Comparison of ENCODE assay signal across 8 cellular contexts in genomic region chr19:5805465-5806132, GRCh38. TPM values are rescaled to one million over a fixed set of nuclear protein-coding genes. Genes with fewer than 3 reads are reported as not detected.
DNase-seq lines count a peak whose midpoint lies in the region; ATAC-seq, FAIRE-seq and TF ChIP-seq lines count a peak whose summit lies in the region.

No MANE protein-coding gene starts in this region.

- H2AFZ ChIP-seq in K562 (ENCODE audit: low read depth, low read length): peak overlapping the region; percentile 60

- H3K4me2 ChIP-seq in K562 (ENCODE audit: insufficient read depth, low read length): peak overlapping the region; percentile 45; the same call in 1 of the 2 replicates

- H3K36me3 ChIP-seq in K562 (ENCODE audit: control insufficient read depth, insufficient read depth, low read length): no peaks in the 10 kb centered on the region

- CTCF ChIA-PET in K562 (lab: Yijun Ruan, JAX; ENCODE audit: low intra/inter-chr PET ratio): interaction anchor here (2.8 to 4.2 kb wide), 3 partner anchors 18 to 216 kb away, joined by 20 to 48 read pairs (median 32); no protein-coding TSS in a partner anchor

- peak overlapping the region; percentile 13 to 72; a peak in 3 of 4 replicates for H3K9ac ChIP-seq in K562 (ENCODE audit: insufficient read depth in 1 of 2, low read depth in 2 of 2, low read length in 2 of 2)

- in situ Hi-C loops in K562 (cut with MboI): no loop called here

- no peaks in the 10 kb centered on the region for H3K9me3 ChIP-seq in K562 (replicated peaks; ENCODE audit: control insufficient read depth, insufficient read depth, low read depth, low read length)

- H3K4me3 ChIP-seq in K562: peak overlapping the region; percentile 33

- no peak for TF ChIP-seq POLR2A in K562 (conservative IDR thresholded peaks at IDR 0.05)

- DNase-seq in ELR (ENCODE audit: low read depth) (peak; percentile 67), NCI-H1048 (lab: John Stamatoyannopoulos, UW) (peak; percentile 51), SW480 (ENCODE audit: low spot score) (peak; percentile 63), K562 (ENCODE audit: extremely low read depth in 1 of 4, low spot score in 3 of 4) (peak; percentile 86 to 88 (median 86)), iris pigment epithelial cell (ENCODE audit: low read depth) (peak; percentile 36), inferior parietal cortex (ENCODE audit: extremely low spot score) (no peak)
- peak in 2 of 3 donors; percentile 47 to 62 for DNase-seq in stimulated activated CD4-positive, alpha-beta T cell treated with anti-CD3 and anti-CD28 coated beads, TNF-alpha, amount 100 ng/mL, for 48 hours (ENCODE audit: low read depth in 3 of 3)

- peak; percentile 78 to 87 (median 84) for TF ChIP-seq CTCF in K562 (IDR thresholded peaks at IDR 0.05 in 2 of 3, conservative IDR thresholded peaks at IDR 0.05 in 1 of 3; ENCODE audit: insufficient read depth in 2 of 3, low read depth in 1 of 3, low read length in 3 of 3)

- BruUV-seq in K562 (replicated peaks; lab: Mats Ljungman, UMichigan): no TSS peak

- H3K27ac ChIP-seq in K562 (ENCODE audit: extremely low read depth, low read depth, low read length): no peak overlapping the region

- ATAC-seq in K562 (peak; percentile 73), GM21381 (IDR thresholded peaks at IDR 0.05; ENCODE audit: unreplicated experiment) (no peak)

- TF ChIP-seq RAD21 in K562 (CRISPR knock-in tag; conservative IDR thresholded peaks at IDR 0.05 in 1 of 2, IDR thresholded peaks at IDR 0.05 in 1 of 2): peak; percentile 48 to 74

- 2% methylated on average over 31 of the region's 46 CpGs for WGBS in K562 (ENCODE audit: insufficient coverage, low coverage, missing lambda C conversion rate)

- FAIRE-seq in K562 (lab: Jason Lieb, UNC): peak; percentile 48

- TF ChIP-seq EP300 in K562 (IDR thresholded peaks at IDR 0.05; ENCODE audit: low read length): no peak

- no peaks in the 10 kb centered on the region for H3K9me1 ChIP-seq in K562 (ENCODE audit: control insufficient read depth, insufficient read depth, low read length)

- intact Hi-C loops in K562 (cut with micrococcal nuclease): loop anchor here (2.0 to 10.0 kb wide), 2 partner anchors 17 to 179 kb away; no protein-coding TSS in a partner anchor

- no peaks in the 10 kb centered on the region for H3K79me2 ChIP-seq in K562 (ENCODE audit: control insufficient read depth, insufficient read depth, low read length)

- H3K27me3 ChIP-seq in K562 (ENCODE audit: control insufficient read depth in 2 of 2, insufficient read depth in 2 of 2, low read length in 2 of 2): no peaks in the 10 kb centered on the region

- peaks cover 20 to 60% of the 10 kb centered on the region in 2 experiments for H3K4me1 ChIP-seq in K562 (replicated peaks in 1 of 2; ENCODE audit: control insufficient read depth in 2 of 2, insufficient read depth in 2 of 2, low read length in 2 of 2)

- no peaks in the 10 kb centered on the region for H4K20me1 ChIP-seq in K562 (replicated peaks; ENCODE audit: control insufficient read depth, insufficient read depth, low read length)

- POLR2A ChIA-PET in K562 (lab: Yijun Ruan, JAX): interaction anchor here (0.6 kb wide), 1 partner anchor 94 kb away, joined by 5 read pairs; no protein-coding TSS in a partner anchor

RNA-seq across cellular contexts. Expression of gene NRTN, which starts 0.7 kb away (rescaled TPM):
- 0.67 and 2.5 TPM in 2 replicates for total RNA-seq in K562 (2011; cell fraction: chromatin; rRNA removed; ENCODE audit: low replicate concordance)
- total RNA-seq in K562 (2011; cell fraction: nucleolus; rRNA removed): 2.2 and 2.7 TPM in 2 replicates
- 1.5 and 2.1 TPM in 2 replicates for total RNA-seq in K562 (2011; cell fraction: nucleoplasm; rRNA removed)
- total RNA-seq in K562 (2014; rRNA removed) (7.3 and 8.1 TPM in 2 replicates), K562 (2014; rRNA removed; fragmentation: Illumina TruSeq; extraction: Trizol) (0.62 and 0.70 TPM in 2 replicates), K562 (2015; rRNA removed; fragmentation: Illumina TruSeq; extraction: Trizol) (1.6 TPM in 2 replicates), K562 (2021) (5.3 and 7.8 TPM in 2 replicates)
- polyA plus RNA-seq in K562 (2011; rRNA removed) (1.1 and 2.2 TPM in 2 replicates), K562 (2014; fragmentation: Illumina TruSeq; extraction: Trizol) (1.6 and 3.3 TPM in 2 replicates), K562 (2014; fragmentation: Nextera tagmentation; extraction: Ambion mirVana) (not detected), K562 (2014; rRNA removed) (2.4 and 4.0 TPM in 2 replicates)
- polyA plus RNA-seq in K562 (2011; cell fraction: cytosol; rRNA removed): 2.6 and 9.4 TPM in 2 replicates
- polyA plus RNA-seq in K562 (2011; cell fraction: nucleus; rRNA removed): 1.6 and 2.0 TPM in 2 replicates
- 2.4 and 6.4 TPM in 2 replicates for polyA plus RNA-seq in K562 (2012)
- polyA minus RNA-seq in K562 (2011; rRNA and poly(A)+ RNA removed): 0.25 and 0.45 TPM in 2 replicates
- 2.3 and 3.3 TPM in 2 replicates for polyA minus RNA-seq in K562 (2011; cell fraction: cytosol; rRNA and poly(A)+ RNA removed)
- polyA minus RNA-seq in K562 (2011; cell fraction: nucleus; rRNA and poly(A)+ RNA removed): 1.1 and 1.5 TPM in 2 replicates

RNA-seq across cellular contexts. Expression of gene DUS3L, which starts 14.6 kb away (rescaled TPM):
- 58.3 and 240 TPM in 2 replicates for total RNA-seq in K562 (2011; cell fraction: chromatin; rRNA removed; ENCODE audit: low replicate concordance)
- 172 and 210 TPM in 2 replicates for total RNA-seq in K562 (2011; cell fraction: nucleolus; rRNA removed)
- total RNA-seq in K562 (2011; cell fraction: nucleoplasm; rRNA removed): 64.6 and 96.7 TPM in 2 replicates
- total RNA-seq in K562 (2014; rRNA removed) (102 and 107 TPM in 2 replicates), K562 (2014; rRNA removed; fragmentation: Illumina TruSeq; extraction: Trizol) (19.0 and 19.5 TPM in 2 replicates), K562 (2015; rRNA removed; fragmentation: Illumina TruSeq; extraction: Trizol) (77.5 and 86.8 TPM in 2 replicates), K562 (2021) (97.0 and 102 TPM in 2 replicates)
- polyA plus RNA-seq in K562 (2011; rRNA removed) (27.3 and 37.0 TPM in 2 replicates), K562 (2014; fragmentation: Illumina TruSeq; extraction: Trizol) (81.0 and 83.7 TPM in 2 replicates), K562 (2014; fragmentation: Nextera tagmentation; extraction: Ambion mirVana) (1 to 10 TPM; 1.7 to 2.1 TPM), K562 (2014; rRNA removed) (80.7 and 87.8 TPM in 2 replicates)
- polyA plus RNA-seq in K562 (2011; cell fraction: cytosol; rRNA removed): 33.3 and 86.9 TPM in 2 replicates
- polyA plus RNA-seq in K562 (2011; cell fraction: nucleus; rRNA removed): 154 and 263 TPM in 2 replicates
- polyA plus RNA-seq in K562 (2012): 51.5 and 103 TPM in 2 replicates
- 16.1 and 30.0 TPM in 2 replicates for polyA minus RNA-seq in K562 (2011; rRNA and poly(A)+ RNA removed)
- 52.2 and 61.2 TPM in 2 replicates for polyA minus RNA-seq in K562 (2011; cell fraction: cytosol; rRNA and poly(A)+ RNA removed)
- 60.2 and 66.8 TPM in 2 replicates for polyA minus RNA-seq in K562 (2011; cell fraction: nucleus; rRNA and poly(A)+ RNA removed)

RNA-seq across cellular contexts. Expression of gene PRR22, which starts 21.1 kb away (rescaled TPM):
- total RNA-seq in K562 (2011; cell fraction: chromatin; rRNA removed; ENCODE audit: low replicate concordance): 3.0 and 20.7 TPM in 2 replicates
- total RNA-seq in K562 (2011; cell fraction: nucleolus; rRNA removed): 16.2 and 19.2 TPM in 2 replicates
- 7.0 and 8.5 TPM in 2 replicates for total RNA-seq in K562 (2011; cell fraction: nucleoplasm; rRNA removed)
- total RNA-seq in K562 (2014; rRNA removed): 5.4 and 8.0 TPM in 2 replicates
- 0.11 and 0.22 TPM in 2 replicates for total RNA-seq in K562 (2014; rRNA removed; fragmentation: Illumina TruSeq; extraction: Trizol)
- total RNA-seq in K562 (2015; rRNA removed; fragmentation: Illumina TruSeq; extraction: Trizol): 1.9 and 2.7 TPM in 2 replicates
- 9.3 and 12.0 TPM in 2 replicates for total RNA-seq in K562 (2021)
- 1.4 and 2.2 TPM in 2 replicates for polyA plus RNA-seq in K562 (2011; rRNA removed)
- polyA plus RNA-seq in K562 (2011; cell fraction: cytosol; rRNA removed): 1.5 and 4.4 TPM in 2 replicates
- 19.6 and 56.2 TPM in 2 replicates for polyA plus RNA-seq in K562 (2011; cell fraction: nucleus; rRNA removed)
- polyA plus RNA-seq in K562 (2012): 4.2 and 5.5 TPM in 2 replicates
- polyA plus RNA-seq in K562 (2014; fragmentation: Illumina TruSeq; extraction: Trizol): 1.1 and 3.7 TPM in 2 replicates
- polyA plus RNA-seq in K562 (2014; fragmentation: Nextera tagmentation; extraction: Ambion mirVana): under 1 TPM in 1 of 2 experiments, not detected in 1; 0.03 TPM
- polyA plus RNA-seq in K562 (2014; rRNA removed): 8.5 and 8.9 TPM in 2 replicates
- 0.12 and 0.18 TPM in 2 replicates for polyA minus RNA-seq in K562 (2011; rRNA and poly(A)+ RNA removed)
- polyA minus RNA-seq in K562 (2011; cell fraction: cytosol; rRNA and poly(A)+ RNA removed): not detected in 2 replicates
- polyA minus RNA-seq in K562 (2011; cell fraction: nucleus; rRNA and poly(A)+ RNA removed): 2.7 and 3.5 TPM in 2 replicates

RNA-seq across cellular contexts. Expression of gene FUT6, which starts 33.9 kb away (rescaled TPM):
- 0.19 TPM in 1 of 2 replicates, not detected in the other for total RNA-seq in K562 (2011; cell fraction: chromatin; rRNA removed; ENCODE audit: low replicate concordance)
- total RNA-seq in K562 (2011; cell fraction: nucleolus; rRNA removed): not detected in 2 replicates
- total RNA-seq in K562 (2011; cell fraction: nucleoplasm; rRNA removed): not detected in 2 replicates
- total RNA-seq in K562 (2014; rRNA removed) (not detected in 2 replicates), K562 (2014; rRNA removed; fragmentation: Illumina TruSeq; extraction: Trizol) (not detected in 2 replicates), K562 (2015; rRNA removed; fragmentation: Illumina TruSeq; extraction: Trizol) (not detected in 2 replicates), K562 (2021) (not detected in 2 replicates)
- polyA plus RNA-seq in K562 (2011; rRNA removed) (not detected in 2 replicates), K562 (2014; fragmentation: Illumina TruSeq; extraction: Trizol) (not detected in 2 replicates), K562 (2014; fragmentation: Nextera tagmentation; extraction: Ambion mirVana) (under 1 TPM in 1 of 2 experiments, not detected in 1; 0.04 TPM), K562 (2014; rRNA removed) (not detected in 2 replicates)
- not detected in 2 replicates for polyA plus RNA-seq in K562 (2011; cell fraction: cytosol; rRNA removed)
- polyA plus RNA-seq in K562 (2011; cell fraction: nucleus; rRNA removed): not detected in 2 replicates
- polyA plus RNA-seq in K562 (2012): not detected in 2 replicates
- polyA minus RNA-seq in K562 (2011; rRNA and poly(A)+ RNA removed): not detected in 2 replicates
- polyA minus RNA-seq in K562 (2011; cell fraction: cytosol; rRNA and poly(A)+ RNA removed): not detected in 2 replicates
- not detected in 2 replicates for polyA minus RNA-seq in K562 (2011; cell fraction: nucleus; rRNA and poly(A)+ RNA removed)

RNA-seq across cellular contexts. Expression of gene FUT3, which starts 45.6 kb away (rescaled TPM):
- 0.32 TPM in 1 of 2 replicates, not detected in the other for total RNA-seq in K562 (2011; cell fraction: chromatin; rRNA removed; ENCODE audit: low replicate concordance)
- total RNA-seq in K562 (2011; cell fraction: nucleolus; rRNA removed): not detected in 2 replicates
- total RNA-seq in K562 (2011; cell fraction: nucleoplasm; rRNA removed): not detected in 2 replicates
- total RNA-seq in K562 (2014; rRNA removed) (0.29 TPM in 1 of 2 replicates, not detected in the other), K562 (2014; rRNA removed; fragmentation: Illumina TruSeq; extraction: Trizol) (not detected in 2 replicates), K562 (2015; rRNA removed; fragmentation: Illumina TruSeq; extraction: Trizol) (not detected in 2 replicates), K562 (2021) (0.09 TPM in 1 of 2 replicates, not detected in the other)
- polyA plus RNA-seq in K562 (2011; rRNA removed) (not detected in 2 replicates), K562 (2014; fragmentation: Illumina TruSeq; extraction: Trizol) (not detected in 2 replicates), K562 (2014; fragmentation: Nextera tagmentation; extraction: Ambion mirVana) (not detected), K562 (2014; rRNA removed) (not detected in 2 replicates)
- not detected in 2 replicates for polyA plus RNA-seq in K562 (2011; cell fraction: cytosol; rRNA removed)
- polyA plus RNA-seq in K562 (2011; cell fraction: nucleus; rRNA removed): not detected in 2 replicates
- polyA plus RNA-seq in K562 (2012): 0.32 TPM in 1 of 2 replicates, not detected in the other
- polyA minus RNA-seq in K562 (2011; rRNA and poly(A)+ RNA removed): not detected in 2 replicates
- not detected in 2 replicates for polyA minus RNA-seq in K562 (2011; cell fraction: cytosol; rRNA and poly(A)+ RNA removed)
- polyA minus RNA-seq in K562 (2011; cell fraction: nucleus; rRNA and poly(A)+ RNA removed): not detected in 2 replicates
